26 cellular contexts compared by ENCODE assay signal in genomic region chr11:76526878-76527277, GRCh38.
"Had no signal": no experiment of that assay in that cellular context is flagged by ENCODE, and none has a peak within 500 bp of the region (broad histone marks: within the 10 kb centered on the region; RNA-seq: fewer than 3 reads in every experiment).

No MANE protein-coding gene starts in this region.

- H3K27me3 ChIP-seq: dorsolateral prefrontal cortex, gastrocnemius medialis, heart right ventricle, thyroid gland, vagina had no signal

- ATAC-seq: esophagus mucosa; gastrocnemius medialis; heart right ventricle; left ventricle myocardium superior; natural killer cell treated with Interleukin-12 subunit alpha and Interleukin-12 subunit beta and Interleukin-15 and Interleukin-18, amount 100 ng/mL, for 72 hours; sciatic nerve; stimulated activated naive CD8-positive, alpha-beta T cell treated with anti-CD3 and anti-CD28 coated beads, Interleukin-15, amount 100 ng/mL, for 72 hours had no signal

- H3K4me1 Mint-ChIP-seq: immature natural killer cell; neural crest cell; stimulated activated naive CD8-positive, alpha-beta T cell treated with anti-CD3 and anti-CD28 coated beads, Interleukin-15, amount 100 ng/mL, for 72 hours had no signal

- H3K4me3 ChIP-seq: dorsolateral prefrontal cortex, gastrocnemius medialis, heart right ventricle, lower lobe of right lung, smooth muscle cell, thyroid gland, vagina had no signal

- H3K4me3 Mint-ChIP-seq: immature natural killer cell; natural killer cell treated with Interleukin-12 subunit alpha and Interleukin-12 subunit beta and Interleukin-15 and Interleukin-18, amount 100 ng/mL, for 72 hours; neural crest cell; stimulated activated naive CD8-positive, alpha-beta T cell treated with anti-CD3 and anti-CD28 coated beads, Interleukin-15, amount 100 ng/mL, for 72 hours had no signal

- DNase-seq: dorsolateral prefrontal cortex; effector CD4-positive, alpha-beta T cell; foreskin fibroblast; gastrocnemius medialis; glutamatergic neuron; heart right ventricle; hypothalamus; immature natural killer cell; left ventricle myocardium superior; lower lobe of right lung; stimulated activated CD4-positive, alpha-beta T cell treated with anti-CD3 and anti-CD28 coated beads, Interleukin-12 subunit alpha, Interleukin-12 subunit beta, amount 100 ng/mL, for 4 hours; stimulated activated CD4-positive, alpha-beta T cell treated with anti-CD3 and anti-CD28 coated beads, Interleukin-1b, Interleukin-23, amount 100 ng/mL, for 48 hours; stimulated activated CD4-positive, alpha-beta T cell treated with anti-CD3 and anti-CD28 coated beads, Interleukin-4, amount 100 ng/mL, for 1 hour; stimulated activated CD8-positive, alpha-beta memory T cell treated with anti-CD3 and anti-CD28 coated beads, Interleukin-4, amount 100 ng/mL, for 48 hours; stimulated activated naive CD4-positive, alpha-beta T cell; stimulated activated naive CD8-positive, alpha-beta T cell treated with anti-CD3 and anti-CD28 coated beads, Interleukin-15, amount 100 ng/mL, for 72 hours; thyroid gland had no signal

- FAIRE-seq: colon, keratinocyte had no signal

- H3K9me3 ChIP-seq: gastrocnemius medialis, heart right ventricle, lower lobe of right lung, thyroid gland, vagina had no signal

- H3K27ac Mint-ChIP-seq: immature natural killer cell; natural killer cell treated with Interleukin-12 subunit alpha and Interleukin-12 subunit beta and Interleukin-15 and Interleukin-18, amount 100 ng/mL, for 72 hours; stimulated activated naive CD8-positive, alpha-beta T cell treated with anti-CD3 and anti-CD28 coated beads, Interleukin-15, amount 100 ng/mL, for 72 hours had no signal

- H3K9me3 Mint-ChIP-seq: immature natural killer cell; natural killer cell treated with Interleukin-12 subunit alpha and Interleukin-12 subunit beta and Interleukin-15 and Interleukin-18, amount 100 ng/mL, for 72 hours; neural crest cell; stimulated activated naive CD8-positive, alpha-beta T cell treated with anti-CD3 and anti-CD28 coated beads, Interleukin-15, amount 100 ng/mL, for 72 hours had no signal

- H3K27me3 Mint-ChIP-seq: natural killer cell treated with Interleukin-12 subunit alpha and Interleukin-12 subunit beta and Interleukin-15 and Interleukin-18, amount 100 ng/mL, for 72 hours; stimulated activated naive CD8-positive, alpha-beta T cell treated with anti-CD3 and anti-CD28 coated beads, Interleukin-15, amount 100 ng/mL, for 72 hours had no signal

- H3K27ac ChIP-seq: dorsolateral prefrontal cortex, epithelial cell of prostate, gastrocnemius medialis, heart right ventricle, lower lobe of right lung, thyroid gland, vagina had no signal
